1 cellular context compared by ENCODE assay signal in genomic region chr1:116939780-116940551, GRCh38.
A peak's percentile ranks its signal among the peaks of the same experiment; 100 is the strongest.
TF ChIP-seq lines count a peak whose summit lies in the region.

No MANE protein-coding gene starts in this region.

TF ChIP-seq in HEK293, 187 proteins besides CTCF, POLR2A, EP300 and RAD21 (continued from another document):
- TF ChIP-seq, protein P1, sequence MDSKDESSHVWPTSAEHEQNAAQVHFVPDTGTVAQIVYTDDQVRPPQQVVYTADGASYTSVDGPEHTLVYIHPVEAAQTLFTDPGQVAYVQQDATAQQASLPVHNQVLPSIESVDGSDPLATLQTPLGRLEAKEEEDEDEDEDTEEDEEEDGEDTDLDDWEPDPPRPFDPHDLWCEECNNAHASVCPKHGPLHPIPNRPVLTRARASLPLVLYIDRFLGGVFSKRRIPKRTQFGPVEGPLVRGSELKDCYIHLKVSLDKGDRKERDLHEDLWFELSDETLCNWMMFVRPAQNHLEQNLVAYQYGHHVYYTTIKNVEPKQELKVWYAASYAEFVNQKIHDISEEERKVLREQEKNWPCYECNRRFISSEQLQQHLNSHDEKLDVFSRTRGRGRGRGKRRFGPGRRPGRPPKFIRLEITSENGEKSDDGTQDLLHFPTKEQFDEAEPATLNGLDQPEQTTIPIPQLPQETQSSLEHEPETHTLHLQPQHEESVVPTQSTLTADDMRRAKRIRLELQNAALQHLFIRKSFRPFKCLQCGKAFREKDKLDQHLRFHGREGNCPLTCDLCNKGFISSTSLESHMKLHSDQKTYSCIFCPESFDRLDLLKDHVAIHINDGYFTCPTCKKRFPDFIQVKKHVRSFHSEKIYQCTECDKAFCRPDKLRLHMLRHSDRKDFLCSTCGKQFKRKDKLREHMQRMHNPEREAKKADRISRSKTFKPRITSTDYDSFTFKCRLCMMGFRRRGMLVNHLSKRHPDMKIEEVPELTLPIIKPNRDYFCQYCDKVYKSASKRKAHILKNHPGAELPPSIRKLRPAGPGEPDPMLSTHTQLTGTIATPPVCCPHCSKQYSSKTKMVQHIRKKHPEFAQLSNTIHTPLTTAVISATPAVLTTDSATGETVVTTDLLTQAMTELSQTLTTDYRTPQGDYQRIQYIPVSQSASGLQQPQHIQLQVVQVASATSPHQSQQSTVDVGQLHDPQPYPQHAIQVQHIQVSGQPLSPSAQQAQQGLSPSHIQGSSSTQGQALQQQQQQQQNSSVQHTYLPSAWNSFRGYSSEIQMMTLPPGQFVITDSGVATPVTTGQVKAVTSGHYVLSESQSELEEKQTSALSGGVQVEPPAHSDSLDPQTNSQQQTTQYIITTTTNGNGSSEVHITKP (tag by site-specific recombination; IDR thresholded peaks at IDR 0.05): 0 out of 2 replicates have a peak, but pooled peaks have one; percentile 16
- TF ChIP-seq ZXDB (tag by site-specific recombination; IDR thresholded peaks at IDR 0.05) (0 out of 2 replicates have a peak, but pooled peaks have one; percentile 26), ZBTB21 (tag by site-specific recombination; IDR thresholded peaks at IDR 0.05) (peak; percentile 61; the same call in 1 of the 2 replicates), KLF17 (tag by site-specific recombination; IDR thresholded peaks at IDR 0.05) (peak; percentile 87), ZNF24 (tag by site-specific recombination; IDR thresholded peaks at IDR 0.05) (0 out of 2 replicates have a peak, but pooled peaks have one; percentile 46), OSR2 (tag by site-specific recombination; IDR thresholded peaks at IDR 0.05) (peak; percentile 63), ZNF394 (tag by site-specific recombination; IDR thresholded peaks at IDR 0.05; ENCODE audit: borderline replicate concordance) (peak; percentile 73; the same call in 1 of the 2 replicates), ATF2 (tag by site-specific recombination; IDR thresholded peaks at IDR 0.05; ENCODE audit: low read depth) (peak; percentile 69), FEZF1 (tag by site-specific recombination; IDR thresholded peaks at IDR 0.05) (0 out of 2 replicates have a peak, but pooled peaks have one; percentile 23), SP7 (tag by site-specific recombination; IDR thresholded peaks at IDR 0.05) (peak; percentile 62), PATZ1 (tag by site-specific recombination; IDR thresholded peaks at IDR 0.05) (0 out of 2 replicates have a peak, but pooled peaks have one; percentile 36), GLIS1 (tag by site-specific recombination; IDR thresholded peaks at IDR 0.05) (peak; percentile 52), SCRT2 (tag by site-specific recombination; IDR thresholded peaks at IDR 0.05) (peak; percentile 84), ZBTB8A (tag by site-specific recombination; IDR thresholded peaks at IDR 0.05) (peak; percentile 64; the same call in 1 of the 2 replicates), ZEB2 (tag by site-specific recombination; IDR thresholded peaks at IDR 0.05) (0 out of 2 replicates have a peak, but pooled peaks have one; percentile 32), SCRT1 (tag by site-specific recombination; IDR thresholded peaks at IDR 0.05; ENCODE audit: borderline replicate concordance) (peak; percentile 65; the same call in 1 of the 2 replicates), ZNF629 (tag by site-specific recombination; IDR thresholded peaks at IDR 0.05) (peak; percentile 77)
- TF ChIP-seq, protein P2, sequence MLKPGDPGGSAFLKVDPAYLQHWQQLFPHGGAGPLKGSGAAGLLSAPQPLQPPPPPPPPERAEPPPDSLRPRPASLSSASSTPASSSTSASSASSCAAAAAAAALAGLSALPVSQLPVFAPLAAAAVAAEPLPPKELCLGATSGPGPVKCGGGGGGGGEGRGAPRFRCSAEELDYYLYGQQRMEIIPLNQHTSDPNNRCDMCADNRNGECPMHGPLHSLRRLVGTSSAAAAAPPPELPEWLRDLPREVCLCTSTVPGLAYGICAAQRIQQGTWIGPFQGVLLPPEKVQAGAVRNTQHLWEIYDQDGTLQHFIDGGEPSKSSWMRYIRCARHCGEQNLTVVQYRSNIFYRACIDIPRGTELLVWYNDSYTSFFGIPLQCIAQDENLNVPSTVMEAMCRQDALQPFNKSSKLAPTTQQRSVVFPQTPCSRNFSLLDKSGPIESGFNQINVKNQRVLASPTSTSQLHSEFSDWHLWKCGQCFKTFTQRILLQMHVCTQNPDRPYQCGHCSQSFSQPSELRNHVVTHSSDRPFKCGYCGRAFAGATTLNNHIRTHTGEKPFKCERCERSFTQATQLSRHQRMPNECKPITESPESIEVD (tag by site-specific recombination; IDR thresholded peaks at IDR 0.05): 0 out of 2 replicates have a peak, but pooled peaks have one; percentile 12
